ENCODE assay signal across 23 cellular contexts in the genomic region with DNA sequence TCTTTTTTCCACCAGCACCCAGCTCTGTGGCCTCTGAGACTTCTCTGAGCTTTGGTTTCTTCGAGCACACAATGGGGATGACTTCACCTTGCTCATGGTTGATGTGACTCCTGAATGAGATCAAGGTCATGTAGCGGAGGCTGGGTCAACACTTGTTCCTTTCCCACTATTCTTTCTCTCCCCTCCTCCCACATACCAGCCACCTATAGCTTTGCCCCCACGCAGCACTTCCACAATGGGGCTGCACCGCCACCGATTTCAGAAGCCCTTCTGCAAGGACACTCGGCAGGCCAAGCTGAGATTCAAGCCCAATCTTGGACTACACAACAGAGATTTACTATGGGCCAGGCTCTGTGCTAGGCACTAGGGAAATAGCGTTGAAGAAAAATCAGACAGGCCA.
"Had no signal": no experiment of that assay in that cellular context is flagged by ENCODE, and none has a peak within 500 bp of the region (broad histone marks: within the 10 kb centered on the region; RNA-seq: fewer than 3 reads in every experiment).

No MANE protein-coding gene starts in this region.

- DNase-seq: activated CD8-positive, alpha-beta memory T cell treated with anti-CD3 and anti-CD28 coated beads, Interleukin-2, amount 50 U/mL, for 48 hours; activated gamma-delta T cell; activated naive CD4-positive, alpha-beta T cell treated with anti-CD3 and anti-CD28 coated beads, Interleukin-2, amount 50 U/mL, for 16 hours; activated T-cell treated with anti-CD3 and anti-CD28 coated beads, Interleukin-2, amount 50 U/mL, for 72 hours; aorta; effector memory CD4-positive, alpha-beta T cell; esophagus squamous epithelium; mesenchymal stem cell; naive B cell; pancreas; SJCRH30; small intestine; stimulated activated CD4-positive, alpha-beta T cell treated with anti-CD3 and anti-CD28 coated beads, Interleukin-15, amount 100 ng/mL, for 24 hours; stimulated activated naive B cell treated with anti-CD40 and anti-IgM and Interleukin-4, amounts not matched to agents 10 μg/mL and 1 μg/mL and 100 μg/mL, for 72 hours; T-helper 1 cell; T-helper 9 cell; testis had no signal

- ATAC-seq: activated T-cell treated with anti-CD3 and anti-CD28 coated beads, Interleukin-2, amount 50 U/mL, for 72 hours; gastroesophageal sphincter; left cardiac atrium; pancreas; stimulated activated naive B cell treated with anti-CD40 and anti-IgM and Interleukin-4, amounts not matched to agents 10 μg/mL and 1 μg/mL and 100 μg/mL, for 72 hours had no signal

- H3K27me3 ChIP-seq: esophagus squamous epithelium, gastroesophageal sphincter, neutrophil, pancreas, right lobe of liver, SJCRH30, testis had no signal

- H3K4me3 ChIP-seq: esophagus squamous epithelium, gastroesophageal sphincter, pancreas, right lobe of liver, SJCRH30, testis had no signal

- H3K4me3 Mint-ChIP-seq: activated T-cell treated with anti-CD3 and anti-CD28 coated beads, Interleukin-2, amount 50 U/mL, for 72 hours; brain; stimulated activated naive B cell treated with anti-CD40 and anti-IgM and Interleukin-4, amounts not matched to agents 10 μg/mL and 1 μg/mL and 100 μg/mL, for 72 hours; type B pancreatic cell had no signal

- H3K4me1 ChIP-seq: esophagus squamous epithelium, gastroesophageal sphincter, pancreas, SJCRH30 had no signal

- H3K27ac Mint-ChIP-seq: activated T-cell treated with anti-CD3 and anti-CD28 coated beads, Interleukin-2, amount 50 U/mL, for 72 hours; brain; stimulated activated naive B cell treated with anti-CD40 and anti-IgM and Interleukin-4, amounts not matched to agents 10 μg/mL and 1 μg/mL and 100 μg/mL, for 72 hours; type B pancreatic cell had no signal

- H3K27ac ChIP-seq: esophagus squamous epithelium, gastroesophageal sphincter, pancreas, right lobe of liver, SJCRH30, testis had no signal

- H3K9me3 Mint-ChIP-seq: activated T-cell treated with anti-CD3 and anti-CD28 coated beads, Interleukin-2, amount 50 U/mL, for 72 hours; naive B cell; stimulated activated naive B cell treated with anti-CD40 and anti-IgM and Interleukin-4, amounts not matched to agents 10 μg/mL and 1 μg/mL and 100 μg/mL, for 72 hours; type B pancreatic cell had no signal

- H3K27me3 Mint-ChIP-seq: brain; naive B cell; stimulated activated naive B cell treated with anti-CD40 and anti-IgM and Interleukin-4, amounts not matched to agents 10 μg/mL and 1 μg/mL and 100 μg/mL, for 72 hours; type B pancreatic cell had no signal

- H3K36me3 ChIP-seq: SJCRH30 had no signal

- H3K9me3 ChIP-seq: esophagus squamous epithelium, gastroesophageal sphincter, neutrophil, pancreas, right lobe of liver, SJCRH30, testis had no signal
